In the genomic region with DNA sequence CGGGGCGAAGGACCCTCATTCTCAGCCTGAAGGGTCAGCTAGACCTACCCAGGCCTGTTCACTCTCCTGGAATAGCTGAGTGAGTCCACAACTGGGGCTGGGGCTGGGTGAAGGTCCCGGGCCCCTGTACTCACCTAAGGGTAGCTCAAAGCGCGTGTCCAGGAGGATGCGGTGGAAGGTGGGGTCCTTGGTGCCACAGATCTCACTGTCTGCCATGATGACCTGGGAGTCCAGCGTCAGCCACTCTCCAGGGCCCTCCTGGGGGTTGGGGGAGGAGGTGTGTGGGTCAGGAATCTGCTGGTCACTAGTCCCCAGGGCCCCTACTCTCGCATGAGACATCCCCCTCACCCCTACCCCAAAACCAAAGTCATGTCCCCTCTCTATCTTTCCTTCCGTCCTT, we compare ENCODE assay signal across 23 cellular contexts. TPM values are rescaled to one million over a fixed set of nuclear protein-coding genes. Genes with fewer than 3 reads are reported as not detected.
"Had no signal": no experiment of that assay in that cellular context is flagged by ENCODE, and none has a peak within 500 bp of the region (broad histone marks: within the 10 kb centered on the region; RNA-seq: fewer than 3 reads in every experiment).

No MANE protein-coding gene starts in this region.

- H3K9me3 ChIP-seq: colonic mucosa, gastrocnemius medialis had no signal

- H3K27me3 ChIP-seq: colonic mucosa, dorsolateral prefrontal cortex, foreskin keratinocyte, gastrocnemius medialis had no signal

- H3K4me3 Mint-ChIP-seq: dendritic cell treated with granulocyte-macrophage colony-stimulating factor and Interleukin-4, amounts not matched to agents 40 ng/mL and 50 ng/mL, for 4 days; effector memory CD8-positive, alpha-beta T cell; endodermal cell had no signal

- H3K27ac Mint-ChIP-seq: dendritic cell treated with granulocyte-macrophage colony-stimulating factor and Interleukin-4, amounts not matched to agents 40 ng/mL and 50 ng/mL, for 4 days; effector memory CD8-positive, alpha-beta T cell; endodermal cell had no signal

- ATAC-seq: effector memory CD8-positive, alpha-beta T cell; esophagus mucosa; foreskin keratinocyte; gastrocnemius medialis; gastroesophageal sphincter had no signal

- H3K27ac ChIP-seq: colonic mucosa, coronary artery, dorsolateral prefrontal cortex, epithelial cell of prostate, esophagus muscularis mucosa, esophagus squamous epithelium, foreskin keratinocyte, gastrocnemius medialis, gastroesophageal sphincter had no signal

- DNase-seq: colonic mucosa; cortex of kidney; dermis blood vessel endothelial cell; dorsolateral prefrontal cortex; effector CD4-positive, alpha-beta T cell; effector CD8-positive, alpha-beta T cell; effector memory CD4-positive, alpha-beta T cell; effector memory CD8-positive, alpha-beta T cell; endodermal cell; erythroblast; esophagus squamous epithelium; foreskin fibroblast; foreskin keratinocyte; foreskin melanocyte; gastrocnemius medialis; glutamatergic neuron; head of caudate nucleus had no signal

- H3K4me1 ChIP-seq: colonic mucosa, esophagus muscularis mucosa, esophagus squamous epithelium, foreskin keratinocyte, gastrocnemius medialis, gastroesophageal sphincter had no signal

- H3K4me1 Mint-ChIP-seq: endodermal cell had no signal

- H3K4me3 ChIP-seq: colonic mucosa, coronary artery, dorsolateral prefrontal cortex, esophagus muscularis mucosa, esophagus squamous epithelium, gastrocnemius medialis, gastroesophageal sphincter had no signal

- H3K36me3 ChIP-seq: colonic mucosa, esophagus muscularis mucosa, esophagus squamous epithelium, gastrocnemius medialis, gastroesophageal sphincter had no signal

RNA-seq across cellular contexts. Expression of a gene that starts 18.7 kb away (rescaled TPM):
- total RNA-seq: gastrocnemius medialis had no signal
